1 cellular context compared by ENCODE assay signal in genomic region chr2:128784626-128785306, GRCh38.
TF ChIP-seq lines count a peak whose summit lies in the region.

No MANE protein-coding gene starts in this region.

TF ChIP-seq in HCT116, 20 proteins besides CTCF, POLR2A, EP300 and RAD21 (continued from another document):
- TF ChIP-seq MAX (IDR thresholded peaks at IDR 0.05) (no peak), YY1 (IDR thresholded peaks at IDR 0.05; ENCODE audit: extremely low read depth, insufficient replicate concordance, low read depth, low read length) (no peak)
